9 cellular contexts compared by ENCODE assay signal in the genomic region with DNA sequence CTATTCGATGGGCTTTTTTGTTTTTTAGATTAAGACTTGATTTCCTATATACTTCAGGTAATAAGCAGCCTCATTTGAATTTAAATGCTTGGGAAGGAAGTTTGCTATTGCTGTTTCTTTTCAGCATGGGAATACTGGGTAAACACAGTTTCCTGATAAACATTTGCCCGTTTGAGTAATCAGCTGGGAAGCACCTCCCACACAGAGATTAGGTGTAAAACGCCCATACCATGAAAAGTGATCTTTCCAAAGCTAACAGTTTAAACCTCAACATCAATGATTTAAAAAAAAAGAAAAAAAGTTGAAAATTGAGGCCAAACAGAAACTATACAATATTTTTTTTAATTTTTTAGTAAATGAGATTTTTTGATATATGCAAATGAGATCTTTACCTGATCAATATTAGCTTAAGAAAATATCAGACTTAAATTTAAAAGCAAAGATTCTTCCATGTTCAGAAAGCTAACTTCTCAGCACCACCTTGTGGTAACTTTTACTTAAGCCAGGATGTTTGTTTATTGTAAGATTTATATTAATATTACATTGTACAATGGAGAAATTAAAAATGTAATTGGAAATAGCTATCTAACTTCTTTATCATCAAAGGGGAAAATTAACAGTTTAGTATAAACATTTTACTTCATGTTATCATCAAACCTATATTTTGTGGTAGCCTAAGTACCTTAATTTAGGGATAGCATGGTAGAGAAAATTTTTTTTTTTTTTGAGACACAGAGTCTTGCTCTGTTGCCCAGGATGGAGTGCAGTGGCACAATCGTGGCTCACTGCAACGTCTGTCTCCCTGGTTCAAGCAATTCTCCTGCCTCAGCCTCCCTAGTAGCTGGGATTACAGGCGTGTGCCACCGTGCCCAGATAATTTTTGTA. TPM values are rescaled to one million over a fixed set of nuclear protein-coding genes. Genes with fewer than 3 reads are reported as not detected.
DNase-seq lines count a peak whose midpoint lies in the region; ATAC-seq and TF ChIP-seq lines count a peak whose summit lies in the region.
"Had no signal": no experiment of that assay in that cellular context is flagged by ENCODE, and none has a peak within 500 bp of the region (broad histone marks: within the 10 kb centered on the region; RNA-seq: fewer than 3 reads in every experiment).

No MANE protein-coding gene starts in this region.

- H3K27me3 Mint-ChIP-seq in effector memory CD8-positive, alpha-beta T cell, result no peaks in the 10 kb centered on the region
- no peaks in the 10 kb centered on the region for H3K27me3 Mint-ChIP-seq in neural crest cell (ENCODE audit: low read depth)
- no peaks in the 10 kb centered on the region for H3K27me3 Mint-ChIP-seq in activated CD4-positive, alpha-beta memory T cell treated with anti-CD3 and anti-CD28 coated beads, Interleukin-2, amount 10 ng/mL, durations not matched to agents 7 days and 5 days

- CTCF ChIA-PET in activated CD4-positive, alpha-beta memory T cell treated with anti-CD3 and anti-CD28 coated beads, Interleukin-2, amount 10 ng/mL, durations not matched to agents 7 days and 5 days (lab: Charles Lee), result interaction anchor here (0.7 to 3.3 kb wide), 26 partner anchors 9 to 591 kb away, joined by 3 to 51 read pairs (median 4); a partner anchor contains a TSS

- POLR2A ChIA-PET in activated CD4-positive, alpha-beta memory T cell treated with anti-CD3 and anti-CD28 coated beads, Interleukin-2, amount 10 ng/mL, durations not matched to agents 7 days and 5 days (lab: Charles Lee), result interaction anchor here (0.7 to 4.6 kb wide), 4 partner anchors 36 to 180 kb away, joined by 3 to 28 read pairs (median 22); a partner anchor contains a TSS

- peak; percentile 35 for ATAC-seq in effector memory CD8-positive, alpha-beta T cell (replicated peaks)
- ATAC-seq in GM18870 (IDR thresholded peaks at IDR 0.05; ENCODE audit: unreplicated experiment), result no peak
- ATAC-seq in GM18505 (IDR thresholded peaks at IDR 0.05; ENCODE audit: unreplicated experiment), result no peak

- TF ChIP-seq CTCF in GM06990 (IDR thresholded peaks at IDR 0.05; ENCODE audit: insufficient read depth, low read length, poor library complexity, severe bottlenecking) (peak; percentile 19), neural crest cell (conservative IDR thresholded peaks at IDR 0.05) (peak; percentile 70)

- peaks cover 28% of the 10 kb centered on the region for H3K36me3 Mint-ChIP-seq in effector memory CD8-positive, alpha-beta T cell (ENCODE audit: insufficient read depth)
- H3K36me3 Mint-ChIP-seq in neural crest cell (ENCODE audit: low read depth), result no peaks in the 10 kb centered on the region
- peaks cover 16% of the 10 kb centered on the region for H3K36me3 Mint-ChIP-seq in activated CD4-positive, alpha-beta memory T cell treated with anti-CD3 and anti-CD28 coated beads, Interleukin-2, amount 10 ng/mL, durations not matched to agents 7 days and 5 days (ENCODE audit: low read depth)

- no peak overlapping the region for H3K4me3 Mint-ChIP-seq in effector memory CD8-positive, alpha-beta T cell
- H3K4me3 Mint-ChIP-seq in neural crest cell, result no peak overlapping the region
- no peak overlapping the region for H3K4me3 Mint-ChIP-seq in activated CD4-positive, alpha-beta memory T cell treated with anti-CD3 and anti-CD28 coated beads, Interleukin-2, amount 10 ng/mL, durations not matched to agents 7 days and 5 days

- H3K9me3 Mint-ChIP-seq in effector memory CD8-positive, alpha-beta T cell, result no peaks in the 10 kb centered on the region
- H3K9me3 Mint-ChIP-seq in neural crest cell, result no peaks in the 10 kb centered on the region
- H3K9me3 Mint-ChIP-seq in activated CD4-positive, alpha-beta memory T cell treated with anti-CD3 and anti-CD28 coated beads, Interleukin-2, amount 10 ng/mL, durations not matched to agents 7 days and 5 days, result no peaks in the 10 kb centered on the region

- no peak for TF ChIP-seq POLR2A in GM18505 (IDR thresholded peaks at IDR 0.05; ENCODE audit: borderline replicate concordance, extremely low read depth, insufficient read depth, insufficient read length)

- H3K27ac Mint-ChIP-seq in effector memory CD8-positive, alpha-beta T cell, result peak overlapping the region in 1 of 2 donors; percentile 88
- no peak overlapping the region for H3K27ac Mint-ChIP-seq in neural crest cell (ENCODE audit: unreplicated experiment)
- no peak overlapping the region for H3K27ac Mint-ChIP-seq in activated CD4-positive, alpha-beta memory T cell treated with anti-CD3 and anti-CD28 coated beads, Interleukin-2, amount 10 ng/mL, durations not matched to agents 7 days and 5 days

- H3K4me3 ChIP-seq in GM06990 (replicated peaks; ENCODE audit: low read depth, low read length), result no peak overlapping the region
- H3K4me3 ChIP-seq: ascending aorta had no signal

- H3K4me1 Mint-ChIP-seq in effector memory CD8-positive, alpha-beta T cell (ENCODE audit: low read depth in 2 of 2), result peaks cover 12 to 37% of the 10 kb centered on the region in 2 donors
- no peaks in the 10 kb centered on the region for H3K4me1 Mint-ChIP-seq in neural crest cell
- H3K4me1 Mint-ChIP-seq in activated CD4-positive, alpha-beta memory T cell treated with anti-CD3 and anti-CD28 coated beads, Interleukin-2, amount 10 ng/mL, durations not matched to agents 7 days and 5 days, result peaks cover 26% of the 10 kb centered on the region

- H3K27me3 ChIP-seq in GM06990 (replicated peaks; ENCODE audit: control insufficient read depth, insufficient read depth, low read length), result no peaks in the 10 kb centered on the region
- H3K27me3 ChIP-seq: ascending aorta had no signal

- H3K36me3 ChIP-seq in GM06990 (ENCODE audit: control insufficient read depth, insufficient read depth, low read length), result no peaks in the 10 kb centered on the region; the same call in 1 of the 2 replicates
- H3K36me3 ChIP-seq: ascending aorta had no signal

- DNase-seq in GM06990 (ENCODE audit: extremely low read depth, insufficient read length), result no peak
- DNase-seq in NCI-H460 (ENCODE audit: extremely low read depth, low read depth), result peak; percentile 5
- DNase-seq in effector memory CD8-positive, alpha-beta T cell, result no peak
- DNase-seq in neural crest cell (ENCODE audit: low read depth, low spot score), result no peak
- no peak for DNase-seq in HPDE6-E6E7 (ENCODE audit: extremely low spot score)
- no peak for DNase-seq in activated CD4-positive, alpha-beta memory T cell treated with anti-CD3 and anti-CD28 coated beads, Interleukin-2, amount 10 ng/mL, durations not matched to agents 7 days and 5 days

RNA-seq across cellular contexts. Expression of a gene that starts 39.8 kb away (rescaled TPM):
- total RNA-seq in NCI-H460 (2014; rRNA removed; shearing (Covaris generic)), result 37.5 and 41.5 TPM in 2 replicates
- 20.0 and 31.6 TPM in 2 replicates for polyA plus RNA-seq in NCI-H460 (2014; cell fraction: nucleus; rRNA removed)
- not detected in 2 replicates for total RNA-seq in neural crest cell
- not detected for total RNA-seq in activated CD4-positive, alpha-beta memory T cell treated with anti-CD3 and anti-CD28 coated beads, Interleukin-2, amount 10 ng/mL, durations not matched to agents 7 days and 5 days
- total RNA-seq: ascending aorta had no signal

Comparison
In these comparisons a context has a peak if more than half of its experiments do, and no peak if none do; other contexts are left out.
1. RNA of a gene that starts 39.8 kb away (total RNA-seq): 37.5 to 41.5 TPM in NCI-H460; not detected in neural crest cell and not detected in activated CD4-positive, alpha-beta memory T cell treated with anti-CD3 and anti-CD28 coated beads, Interleukin-2, amount 10 ng/mL, durations not matched to agents 7 days and 5 days; every median in the first group is over 10 times any median in the second.